21 cellular contexts compared by ENCODE assay signal in the genomic region with DNA sequence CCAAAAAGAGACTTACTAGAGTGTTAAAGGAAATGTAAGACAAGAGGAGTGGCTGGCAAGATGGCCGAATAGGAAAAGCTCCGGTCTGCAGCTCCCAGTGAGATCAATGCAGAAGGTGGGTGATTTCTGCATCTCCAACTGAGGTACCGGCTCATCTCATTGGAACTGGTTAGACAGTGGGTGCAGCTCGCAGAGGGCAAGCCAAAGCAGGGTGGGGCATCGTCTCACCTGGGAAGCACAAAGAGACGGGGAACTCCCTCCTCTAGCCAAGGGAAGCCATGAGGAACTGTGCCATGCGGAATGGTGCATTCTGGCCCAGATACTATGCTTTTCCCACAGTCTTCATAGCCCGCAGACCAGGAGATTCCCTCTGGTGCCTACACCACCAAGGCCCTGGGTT.
"Had no signal": no experiment of that assay in that cellular context is flagged by ENCODE, and none has a peak within 500 bp of the region (broad histone marks: within the 10 kb centered on the region; RNA-seq: fewer than 3 reads in every experiment).

No MANE protein-coding gene starts in this region.

- H3K9me3 ChIP-seq: MG63, Peyer's patch, SJCRH30 had no signal

- H3K27me3 ChIP-seq: Peyer's patch had no signal

- DNase-seq: Karpas-422, NCI-H1092 treated with DMSO at 0.1 percent for 48 hours, NCI-H1436, NCI-H187, NCI-H2171 treated with DMSO at 0.1 percent for 48 hours, NCI-H345, NCI-H446 treated with DMSO at 0.1 percent for 48 hours, NCI-H510A treated with DMSO at 0.1 percent for 48 hours, NCI-H526, NCI-H82, PC-9, Peyer's patch, SHP77 treated with DMSO at 0.1 percent for 48 hours, SJCRH30, T-helper 1 cell had no signal

- H3K4me1 Mint-ChIP-seq: IgD-negative memory B cell had no signal

- H3K4me1 ChIP-seq: Peyer's patch, SJCRH30 had no signal

- H3K27ac Mint-ChIP-seq: IgD-negative memory B cell had no signal

- H3K4me2 ChIP-seq: PC-9 had no signal

- H3K36me3 ChIP-seq: MG63, Peyer's patch, SJCRH30 had no signal

- H3K27ac ChIP-seq: HL-60, PC-9, Peyer's patch, SJCRH30 had no signal

- H3K36me3 Mint-ChIP-seq: IgD-negative memory B cell had no signal

- ATAC-seq: K562, Right ventricle myocardium inferior, SK-N-SH treated with all-trans-retinoic acid at 6 μM for 48 hours had no signal

- H3K4me3 ChIP-seq: K562, MG63, PC-9, Peyer's patch, SJCRH30 had no signal

- H3K4me3 Mint-ChIP-seq: IgD-negative memory B cell had no signal

- H2AFZ ChIP-seq: PC-9 had no signal
